Comparison of ENCODE assay signal across 1 cellular context in genomic region chrX:40513012-40513411, GRCh38.
A peak's percentile ranks its signal among the peaks of the same experiment; 100 is the strongest.
TF ChIP-seq lines count a peak whose summit lies in the region.

No MANE protein-coding gene starts in this region.

TF ChIP-seq in HepG2, 621 proteins besides CTCF, POLR2A, EP300 and RAD21 (continued from another document and continues in another):
- TF ChIP-seq ZNF318 (CRISPR knock-in tag; IDR thresholded peaks at IDR 0.05) (no peak), FOSL2 (CRISPR knock-in tag; IDR thresholded peaks at IDR 0.05) (peak; percentile 47), NR2F6 (IDR thresholded peaks at IDR 0.05) (peak; percentile 79), NR2F6 (CRISPR knock-in tag; IDR thresholded peaks at IDR 0.05) (peak; percentile 75), KDM3A (CRISPR knock-in tag; IDR thresholded peaks at IDR 0.05; ENCODE audit: low read depth) (0 out of 2 replicates have a peak, but pooled peaks have one; percentile 24), MED1 (CRISPR knock-in tag; IDR thresholded peaks at IDR 0.05) (peak; percentile 54), ZNF572 (CRISPR knock-in tag; IDR thresholded peaks at IDR 0.05) (0 out of 2 replicates have a peak, but pooled peaks have one; percentile 63), TFDP1 (CRISPR knock-in tag; IDR thresholded peaks at IDR 0.05; ENCODE audit: borderline replicate concordance) (no peak), ZNF205 (CRISPR knock-in tag; IDR thresholded peaks at IDR 0.05) (no peak), JUNB (CRISPR knock-in tag; IDR thresholded peaks at IDR 0.05; ENCODE audit: borderline replicate concordance) (no peak), FOXP1 (IDR thresholded peaks at IDR 0.05) (no peak), FOXP1 (CRISPR knock-in tag; IDR thresholded peaks at IDR 0.05) (peak; percentile 36; the same call in 1 of the 2 replicates), DDIT3 (CRISPR knock-in tag; IDR thresholded peaks at IDR 0.05) (no peak), MEIS1 (CRISPR knock-in tag; IDR thresholded peaks at IDR 0.05; ENCODE audit: borderline replicate concordance) (0 out of 2 replicates have a peak, but pooled peaks have one; percentile 53), KAT8 (CRISPR knock-in tag; IDR thresholded peaks at IDR 0.05) (0 out of 2 replicates have a peak, but pooled peaks have one; percentile 26), ZNF792 (CRISPR knock-in tag; IDR thresholded peaks at IDR 0.05) (peak; percentile 91), GPN1 (CRISPR knock-in tag; IDR thresholded peaks at IDR 0.05; ENCODE audit: borderline replicate concordance) (no peak), ZNF652 (CRISPR knock-in tag; IDR thresholded peaks at IDR 0.05; ENCODE audit: borderline replicate concordance, low read depth) (peak; percentile 97), ZBTB4 (CRISPR knock-in tag; IDR thresholded peaks at IDR 0.05; ENCODE audit: borderline replicate concordance) (0 out of 2 replicates have a peak, but pooled peaks have one; percentile 41), PHF21A (CRISPR knock-in tag; IDR thresholded peaks at IDR 0.05) (peak; percentile 68; the same call in 1 of the 2 replicates), ZNF503 (CRISPR knock-in tag; IDR thresholded peaks at IDR 0.05) (peak; percentile 20; the same call in 1 of the 2 replicates), PPARG (CRISPR knock-in tag; conservative IDR thresholded peaks at IDR 0.05) (peak; percentile 92), CBFB (CRISPR knock-in tag; IDR thresholded peaks at IDR 0.05) (no peak), MEF2D (CRISPR knock-in tag; IDR thresholded peaks at IDR 0.05) (peak; percentile 56; the same call in 1 of the 2 replicates), RARA (CRISPR knock-in tag; IDR thresholded peaks at IDR 0.05) (peak; percentile 62), ZFP91 (CRISPR knock-in tag; IDR thresholded peaks at IDR 0.05; ENCODE audit: borderline replicate concordance) (peak; percentile 16; the same call in 1 of the 2 replicates), THAP8 (CRISPR knock-in tag; IDR thresholded peaks at IDR 0.05; ENCODE audit: borderline replicate concordance) (no peak), NPAS2 (CRISPR knock-in tag; IDR thresholded peaks at IDR 0.05; ENCODE audit: borderline replicate concordance) (no peak), ZHX1 (CRISPR knock-in tag; IDR thresholded peaks at IDR 0.05; ENCODE audit: low read depth) (0 out of 2 replicates have a peak, but pooled peaks have one; percentile 56), TFDP2 (CRISPR knock-in tag; IDR thresholded peaks at IDR 0.05) (peak; percentile 50; the same call in 1 of the 2 replicates), ZNF121 (CRISPR knock-in tag; IDR thresholded peaks at IDR 0.05) (no peak), FOXA1 (IDR thresholded peaks at IDR 0.05) (no peak), FOXA1 (CRISPR knock-in tag; IDR thresholded peaks at IDR 0.05) (peak; percentile 44; the same call in 1 of the 2 replicates), JUN (CRISPR knock-in tag; IDR thresholded peaks at IDR 0.05) (0 out of 2 replicates have a peak, but pooled peaks have one; percentile 20), PAWR (CRISPR knock-in tag; IDR thresholded peaks at IDR 0.05; ENCODE audit: borderline replicate concordance) (no peak)
